In the genomic region with DNA sequence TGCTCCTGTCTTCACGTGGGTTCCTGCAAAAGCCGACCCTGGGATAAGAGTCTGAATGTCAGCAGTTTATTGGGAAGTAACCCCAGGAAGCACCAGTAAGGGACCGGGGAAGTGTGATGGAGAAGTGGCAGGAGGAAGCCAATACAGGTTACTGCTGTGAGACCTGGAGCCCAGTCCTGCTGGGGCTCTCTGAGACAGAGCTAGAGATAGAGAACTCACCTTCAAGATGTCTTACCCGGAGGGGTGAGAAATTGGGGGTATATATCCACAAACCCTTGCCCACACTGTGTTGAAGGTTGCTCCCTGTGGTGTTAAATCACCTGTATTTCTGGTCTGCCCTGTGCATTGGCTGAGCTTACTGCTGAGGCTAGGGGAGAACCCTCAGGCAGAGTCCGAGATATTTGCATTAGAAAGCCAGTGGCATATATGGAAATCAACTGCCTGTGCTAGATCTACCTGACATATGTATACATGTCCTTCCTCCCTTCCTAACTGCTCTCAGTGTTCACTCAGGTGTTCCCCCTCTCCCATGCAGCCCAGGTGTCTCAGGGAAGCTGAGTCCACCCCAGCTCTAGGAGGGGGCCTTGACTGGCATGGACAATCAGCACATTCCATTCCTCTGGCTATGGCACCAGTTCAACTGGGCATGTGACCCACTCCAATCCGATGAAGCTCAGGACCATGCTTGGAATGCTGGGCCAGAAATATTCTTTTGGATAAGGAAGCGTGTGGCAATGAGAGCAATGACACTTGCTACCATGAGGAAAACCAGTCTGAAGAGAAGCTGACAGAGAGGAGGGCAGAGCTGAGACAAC, we compare ENCODE assay signal across 17 cellular contexts. TPM values are rescaled to one million over a fixed set of nuclear protein-coding genes. Genes with fewer than 3 reads are reported as not detected.
DNase-seq lines count a peak whose midpoint lies in the region; FAIRE-seq and TF ChIP-seq lines count a peak whose summit lies in the region.
"Had no signal": no experiment of that assay in that cellular context is flagged by ENCODE, and none has a peak within 500 bp of the region (broad histone marks: within the 10 kb centered on the region; RNA-seq: fewer than 3 reads in every experiment).

No MANE protein-coding gene starts in this region.

- H4K5ac ChIP-seq in H9 (ENCODE audit: insufficient read length, low read depth, low read length), result no peak overlapping the region

- H3K36me3 Mint-ChIP-seq in H9 (ENCODE audit: insufficient read depth in 1 of 3, low read depth in 3 of 3), result no peaks in the 10 kb centered on the region
- H3K36me3 Mint-ChIP-seq: brain; CD8-positive, alpha-beta memory T cell had no signal

- peaks cover 31 to 39% of the 10 kb centered on the region in 2 experiments for H3K4me1 Mint-ChIP-seq in H9

- H3K9me3 ChIP-seq in H9 (ENCODE audit: control insufficient read depth, low read depth, low read length), result no peaks in the 10 kb centered on the region
- H3K9me3 ChIP-seq in SK-N-SH, result no peaks in the 10 kb centered on the region
- H3K9me3 ChIP-seq in left ventricle myocardium inferior (replicated peaks), result no peaks in the 10 kb centered on the region
- H3K9me3 ChIP-seq: suprapubic skin had no signal

- H3K4me1 ChIP-seq in H9 (ENCODE audit: insufficient read depth, low read length) (peaks cover 9% of the 10 kb centered on the region; the same call in 1 of the 2 replicates), SK-N-SH (ENCODE audit: control insufficient read depth in 1 of 2, insufficient read depth in 2 of 2, low read depth in 1 of 2, low read length in 1 of 2) (peaks cover 0 to 8% of the 10 kb centered on the region in 2 experiments; a peak in 2 of 4 replicates), left ventricle myocardium inferior (peaks cover 66% of the 10 kb centered on the region)
- H3K4me1 ChIP-seq: foreskin keratinocyte had no signal

- FAIRE-seq in GM19239 (lab: Jason Lieb, UNC), result no peak

- POLR2A ChIA-PET in SK-N-SH (lab: Yijun Ruan, JAX), result no interaction called here

- no peak overlapping the region for H3K27ac ChIP-seq in H9 (ENCODE audit: insufficient read length, low read depth, low read length)
- no peak overlapping the region for H3K27ac ChIP-seq in SK-N-SH (ENCODE audit: low read depth in 2 of 2, low read length in 1 of 2)
- peak overlapping the region; percentile 65 for H3K27ac ChIP-seq in left ventricle myocardium inferior (replicated peaks)
- H3K27ac ChIP-seq: foreskin keratinocyte, PC-9, suprapubic skin had no signal

- H2BK15ac ChIP-seq in H9 (ENCODE audit: low read depth, low read length), result no peak overlapping the region

- no peaks in the 10 kb centered on the region for H4K20me1 ChIP-seq in H9 (ENCODE audit: control insufficient read depth, insufficient read depth, insufficient read length)
- no peaks in the 10 kb centered on the region for H4K20me1 ChIP-seq in SK-N-SH (ENCODE audit: insufficient read depth)

- no peak overlapping the region for H3K4ac ChIP-seq in H9 (ENCODE audit: low read depth, low read length)

- no peaks in the 10 kb centered on the region; a peak in 1 of 5 replicates for H3K9me3 Mint-ChIP-seq in H9
- H3K9me3 Mint-ChIP-seq: brain; CD8-positive, alpha-beta memory T cell had no signal

- TF ChIP-seq RAD21 in SK-N-SH (IDR thresholded peaks at IDR 0.05; ENCODE audit: low read length), result no peak

- no peak overlapping the region for H2AK5ac ChIP-seq in H9 (ENCODE audit: insufficient read length, low read length)

- peak overlapping the region in 1 of 3 experiments; percentile 75; a peak in 3 of 7 replicates for H3K27ac Mint-ChIP-seq in H9

- no peak for TF ChIP-seq EP300 in SK-N-SH (IDR thresholded peaks at IDR 0.05; ENCODE audit: borderline replicate concordance in 1 of 2, low read depth in 1 of 2, low read length in 1 of 2)

- no peak overlapping the region for H3K23ac ChIP-seq in H9 (ENCODE audit: insufficient read length, low read depth, low read length)

- no peak overlapping the region for H3K56ac ChIP-seq in H9 (ENCODE audit: insufficient read length, low read depth, low read length)

- intact Hi-C loops in left ventricle myocardium inferior (cut with micrococcal nuclease), result no loop called here

- H3K4me2 ChIP-seq in H9 (ENCODE audit: insufficient read depth, insufficient read length, low read length), result peak overlapping the region; percentile 18
- no peak overlapping the region for H3K4me2 ChIP-seq in SK-N-SH
- H3K4me2 ChIP-seq: PC-9 had no signal

- peaks cover 16% of the 10 kb centered on the region for H3F3A ChIP-seq in SK-N-SH (replicated peaks; ENCODE audit: insufficient read depth)

- WGBS in H9 (ENCODE audit: extremely low coverage, insufficient read length, low lambda C conversion rate), result no CpG with 5 or more reads among the region's 7 CpGs
- WGBS in SK-N-SH (ENCODE audit: low lambda C conversion rate), result 69% methylated on average over 6 of the region's 7 CpGs

- CTCF ChIA-PET in SK-N-SH (lab: Yijun Ruan, JAX), result interaction anchor here (1.1 kb wide), 1 partner anchor 56 kb away, joined by 4 read pairs; no protein-coding TSS in a partner anchor

- H2BK120ac ChIP-seq in H9 (ENCODE audit: low read depth, low read length, poor library complexity, severe bottlenecking), result no peak overlapping the region

- no peaks in the 10 kb centered on the region for H3K36me3 ChIP-seq in SK-N-SH (replicated peaks in 1 of 2; ENCODE audit: control insufficient read depth in 1 of 2, insufficient read depth in 2 of 2, low read length in 1 of 2)
- H3K36me3 ChIP-seq in left ventricle myocardium inferior, result no peaks in the 10 kb centered on the region
- H3K36me3 ChIP-seq: suprapubic skin had no signal

- H3K79me1 ChIP-seq in H9 (ENCODE audit: insufficient read depth, low read depth, low read length, poor library complexity, severe bottlenecking), result no peaks in the 10 kb centered on the region

- DNase-seq in H9 (no peak), SK-N-SH (no peak), left ventricle myocardium inferior (peak; percentile 34), renal cortical epithelial cell (ENCODE audit: low read depth) (peak; percentile 50), HK-2 (ENCODE audit: unreplicated experiment) (no peak), pons (ENCODE audit: low spot score) (no peak), SKM-1 (lab: John Stamatoyannopoulos, UW; ENCODE audit: unreplicated experiment) (no peak), GM19239 (ENCODE audit: insufficient read length, low spot score) (no peak)
- DNase-seq: CD8-positive, alpha-beta memory T cell; dermis blood vessel endothelial cell; DMS79; foreskin keratinocyte; NCI-H146; nucleus accumbens; PC-9 had no signal

- no peaks in the 10 kb centered on the region for H3K9me2 ChIP-seq in SK-N-SH

- H2AFZ ChIP-seq in H9 (ENCODE audit: low read length) (no peak overlapping the region), SK-N-SH (ENCODE audit: low read depth) (no peak overlapping the region)
- H2AFZ ChIP-seq: PC-9 had no signal

- H3K9ac ChIP-seq in H9 (ENCODE audit: extremely low read depth, insufficient read length, low read length), result no peak overlapping the region
- no peak overlapping the region for H3K9ac ChIP-seq in SK-N-SH

- H3K23me2 ChIP-seq in H9 (ENCODE audit: insufficient read length, low read depth, low read length, poor library complexity, severe bottlenecking), result no peaks in the 10 kb centered on the region

- TF ChIP-seq CTCF in H9 (conservative IDR thresholded peaks at IDR 0.05) (no peak), SK-N-SH (IDR thresholded peaks at IDR 0.05) (no peak), left ventricle myocardium inferior (IDR thresholded peaks at IDR 0.05; ENCODE audit: borderline replicate concordance) (no peak)

- H3K79me2 ChIP-seq in H9 (ENCODE audit: insufficient read depth, low read length), result no peaks in the 10 kb centered on the region
- H3K79me2 ChIP-seq in SK-N-SH (ENCODE audit: insufficient read depth), result no peaks in the 10 kb centered on the region

- no peak overlapping the region for H4K8ac ChIP-seq in H9 (replicated peaks; ENCODE audit: insufficient read length, low read depth, low read length)

- H4K91ac ChIP-seq in H9 (ENCODE audit: insufficient read length, low read depth, low read length), result no peak overlapping the region

- no peak overlapping the region; the same call in 1 of the 2 replicates for H3K14ac ChIP-seq in H9 (ENCODE audit: insufficient read depth, low read length)

- peaks cover under 1% of the 10 kb centered on the region; the same call in 1 of the 2 replicates for H3K27me3 ChIP-seq in H9 (ENCODE audit: insufficient read depth, low read length)
- H3K27me3 ChIP-seq in SK-N-SH (ENCODE audit: insufficient read depth), result no peaks in the 10 kb centered on the region
- no peaks in the 10 kb centered on the region for H3K27me3 ChIP-seq in left ventricle myocardium inferior (ENCODE audit: low read depth)
- H3K27me3 ChIP-seq: foreskin keratinocyte, suprapubic skin had no signal

- H3K4me3 ChIP-seq in SK-N-SH (ENCODE audit: low read depth in 2 of 2, low read length in 1 of 2), result no peak overlapping the region
- no peak overlapping the region for H3K4me3 ChIP-seq in left ventricle myocardium inferior
- H3K4me3 ChIP-seq: PC-9, suprapubic skin had no signal

- no peak overlapping the region; a peak in 1 of 5 replicates for H3K4me3 Mint-ChIP-seq in H9
- H3K4me3 Mint-ChIP-seq: brain had no signal

- H3K27me3 Mint-ChIP-seq in H9 (ENCODE audit: low read depth), result peaks cover 45% of the 10 kb centered on the region

- no peak overlapping the region for H2BK20ac ChIP-seq in H9 (ENCODE audit: low read depth, low read length, poor library complexity, severe bottlenecking)

- no peak overlapping the region for H2BK12ac ChIP-seq in H9 (ENCODE audit: insufficient read length, low read depth, low read length)

- H2BK5ac ChIP-seq in H9 (ENCODE audit: insufficient read length, low read length), result no peak overlapping the region

- no peak overlapping the region for H3T11ph ChIP-seq in H9 (ENCODE audit: low read length)

- no peak overlapping the region for H3K18ac ChIP-seq in H9 (ENCODE audit: insufficient read length, low read depth, low read length)

TF ChIP-seq in SK-N-SH, 30 proteins besides CTCF, POLR2A, EP300 and RAD21:
- TF ChIP-seq, protein P1, sequence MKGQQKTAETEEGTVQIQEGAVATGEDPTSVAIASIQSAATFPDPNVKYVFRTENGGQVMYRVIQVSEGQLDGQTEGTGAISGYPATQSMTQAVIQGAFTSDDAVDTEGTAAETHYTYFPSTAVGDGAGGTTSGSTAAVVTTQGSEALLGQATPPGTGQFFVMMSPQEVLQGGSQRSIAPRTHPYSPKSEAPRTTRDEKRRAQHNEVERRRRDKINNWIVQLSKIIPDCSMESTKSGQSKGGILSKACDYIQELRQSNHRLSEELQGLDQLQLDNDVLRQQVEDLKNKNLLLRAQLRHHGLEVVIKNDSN (IDR thresholded peaks at IDR 0.05; ENCODE audit: borderline replicate concordance, low read depth), result peak; percentile 58; the same call in 1 of the 2 replicates
- TF ChIP-seq MEF2A (IDR thresholded peaks at IDR 0.05; ENCODE audit: borderline replicate concordance, low read depth), result no peak
- no peak for TF ChIP-seq SIN3A (IDR thresholded peaks at IDR 0.05; ENCODE audit: borderline replicate concordance, low read depth, low read length)

RNA-seq across cellular contexts. Expression of a gene that starts 6.8 kb away (rescaled TPM):
- total RNA-seq in H9 (2021) (4.7 and 6.0 TPM in 2 replicates), left ventricle myocardium inferior (85.0 TPM), renal cortical epithelial cell (266 and 361 TPM in 2 replicates)
- polyA plus RNA-seq in SK-N-SH (2012; rRNA removed), result 54.6 and 67.9 TPM in 2 replicates
- polyA plus RNA-seq in SK-N-SH (2012; cell fraction: cytosol; rRNA removed), result 38.0 and 41.1 TPM in 2 replicates
- polyA plus RNA-seq in SK-N-SH (2012; cell fraction: nucleus; rRNA removed), result 76.3 and 84.6 TPM in 2 replicates

Comparison
In these comparisons a context has a peak if more than half of its experiments do, and no peak if none do; other contexts are left out.
1. DNase-seq: peak in left ventricle myocardium inferior (single experiment) and renal cortical epithelial cell (single experiment); none in H9 (single experiment), SK-N-SH (single experiment), HK-2 (single experiment), pons (single experiment), SKM-1 (single experiment) and GM19239 (single experiment).
2. RNA of a gene that starts 6.8 kb away (total RNA-seq): 266 to 361 TPM in renal cortical epithelial cell and 85.0 TPM in left ventricle myocardium inferior (single experiment); 4.7 to 6.0 TPM in H9; every median in the first group is over 10 times any median in the second.